8 cellular contexts compared by ENCODE assay signal in the genomic region with DNA sequence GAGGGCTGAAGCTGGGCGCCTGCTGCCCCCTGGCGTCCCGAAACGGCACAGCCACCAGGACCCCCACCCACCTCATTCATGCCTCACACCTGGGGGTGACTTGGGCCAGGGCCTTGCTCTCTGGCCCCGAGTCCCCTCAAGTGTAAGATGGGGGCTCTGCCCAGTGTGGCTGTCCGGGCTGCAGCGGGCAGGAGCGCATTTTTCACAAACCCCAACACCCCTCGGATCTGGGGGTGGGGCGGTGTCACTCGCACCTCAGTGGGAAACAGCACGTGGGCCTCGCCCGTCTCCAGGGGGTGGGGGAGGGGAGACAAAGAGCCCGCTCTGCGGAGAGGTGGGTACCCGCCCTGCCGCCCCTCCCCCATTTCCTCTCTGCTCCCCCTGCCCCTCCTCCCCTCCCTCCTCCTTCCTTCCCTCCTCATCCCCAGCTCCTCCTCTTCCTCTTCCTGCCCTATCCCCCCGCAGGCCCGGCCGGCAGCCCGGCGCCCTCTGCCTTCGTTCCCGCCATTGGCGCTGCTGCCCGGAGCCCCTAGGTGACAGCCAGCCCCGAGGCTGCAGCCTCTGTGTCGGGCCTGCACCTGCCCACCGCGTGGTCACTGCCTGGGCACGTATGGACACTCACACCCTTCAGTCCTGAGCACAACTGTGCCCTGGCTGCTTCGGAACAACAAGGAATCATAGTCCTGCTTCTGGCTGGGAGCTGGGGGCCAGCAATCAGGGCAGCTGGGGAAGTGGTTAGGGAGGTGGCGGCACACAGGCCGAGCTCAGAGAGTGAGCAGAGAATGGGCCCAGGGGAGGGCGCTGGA. TPM values are rescaled to one million over a fixed set of nuclear protein-coding genes. Genes with fewer than 3 reads are reported as not detected.
DNase-seq lines count a peak whose midpoint lies in the region; ATAC-seq and TF ChIP-seq lines count a peak whose summit lies in the region.

No MANE protein-coding gene starts in this region.

- no peaks in the 10 kb centered on the region for H3K36me3 Mint-ChIP-seq in activated CD8-positive, alpha-beta T cell treated with anti-CD3 and anti-CD28 coated beads, Interleukin-2, amount 10 ng/mL, durations not matched to agents 7 days and 5 days (ENCODE audit: low read depth)
- H3K36me3 Mint-ChIP-seq in endothelial cell (ENCODE audit: low read depth, unreplicated experiment), result no peaks in the 10 kb centered on the region

- no peaks in the 10 kb centered on the region for H3K9me2 ChIP-seq in GM23248 (ENCODE audit: insufficient read depth)

- peak overlapping the region; percentile 81 for H3K4me2 ChIP-seq in GM23248 (ENCODE audit: unreplicated experiment)

- H3K4me1 ChIP-seq in GM23248 (ENCODE audit: insufficient read depth), result 0 out of 2 replicates have a peak, but pooled peaks cover 6% of the 10 kb centered on the region
- H3K4me1 ChIP-seq in mucosa of descending colon (ENCODE audit: low read depth), result peaks cover 11% of the 10 kb centered on the region
- H3K4me1 ChIP-seq in stomach, result peaks cover 20 to 45% (median 41%) of the 10 kb centered on the region in 4 donors

- in situ Hi-C loops in GM23248 (cut with MboI), result loop anchor here (10.0 to 25.0 kb wide), 3 partner anchors 458 to 705 kb away; partner anchors contain the start of genes C11orf21 and TSPAN32

- peak overlapping the region; percentile 83 for H2AFZ ChIP-seq in GM23248

- peak overlapping the region; percentile 92 for H3K27ac Mint-ChIP-seq in activated CD8-positive, alpha-beta T cell treated with anti-CD3 and anti-CD28 coated beads, Interleukin-2, amount 10 ng/mL, durations not matched to agents 7 days and 5 days
- H3K27ac Mint-ChIP-seq in endothelial cell (ENCODE audit: unreplicated experiment), result no peak overlapping the region

- DNase-seq in AG09319 (ENCODE audit: extremely low read depth, low read depth) (peak; percentile 19), GM23248 (peak; percentile 55), NCI-H446 treated with DMSO at 0.1 percent for 48 hours (lab: John Stamatoyannopoulos, UW) (peak; percentile 5), endothelial cell (ENCODE audit: low spot score) (peak; percentile 75), mucosa of descending colon (peak; percentile 67 to 83 (median 75)), stomach (peak; percentile 57), hippocampal formation (lab: John Stamatoyannopoulos, UW) (no peak)
- DNase-seq in activated CD8-positive, alpha-beta T cell treated with anti-CD3 and anti-CD28 coated beads, Interleukin-2, amount 10 ng/mL, durations not matched to agents 7 days and 5 days, result peak; percentile 86

- H4K20me1 ChIP-seq in GM23248 (ENCODE audit: insufficient read depth), result no peaks in the 10 kb centered on the region

- TF ChIP-seq POLR2A in stomach (IDR thresholded peaks at IDR 0.05), result no peak

- no peak for TF ChIP-seq EP300 in stomach (IDR thresholded peaks at IDR 0.05)

- H3K27me3 ChIP-seq in GM23248 (replicated peaks; ENCODE audit: insufficient read depth) (no peaks in the 10 kb centered on the region), stomach (no peaks in the 10 kb centered on the region)

- peaks cover 34% of the 10 kb centered on the region for H3K4me1 Mint-ChIP-seq in activated CD8-positive, alpha-beta T cell treated with anti-CD3 and anti-CD28 coated beads, Interleukin-2, amount 10 ng/mL, durations not matched to agents 7 days and 5 days (ENCODE audit: low read depth)
- peaks cover 4% of the 10 kb centered on the region for H3K4me1 Mint-ChIP-seq in endothelial cell (ENCODE audit: unreplicated experiment)

- H3K9me3 ChIP-seq in GM23248 (ENCODE audit: low read depth), result no peaks in the 10 kb centered on the region
- no peaks in the 10 kb centered on the region for H3K9me3 ChIP-seq in mucosa of descending colon
- H3K9me3 ChIP-seq in stomach, result no peaks in the 10 kb centered on the region

- peak; percentile 88 for TF ChIP-seq CTCF in AG09319 (IDR thresholded peaks at IDR 0.05; ENCODE audit: low read depth, low read length)
- TF ChIP-seq CTCF in endothelial cell (IDR thresholded peaks at IDR 0.05; ENCODE audit: unreplicated experiment), result peak; percentile 92
- TF ChIP-seq CTCF in mucosa of descending colon (IDR thresholded peaks at IDR 0.05), result peak; percentile 76
- peak in 5 of 7 experiments; percentile 79 to 96 (median 85) for TF ChIP-seq CTCF in stomach (IDR thresholded peaks at IDR 0.05)

- no peaks in the 10 kb centered on the region for H3F3A ChIP-seq in GM23248 (ENCODE audit: insufficient read depth)

- H3K9me3 Mint-ChIP-seq in activated CD8-positive, alpha-beta T cell treated with anti-CD3 and anti-CD28 coated beads, Interleukin-2, amount 10 ng/mL, durations not matched to agents 7 days and 5 days (ENCODE audit: insufficient read depth), result no peaks in the 10 kb centered on the region
- H3K9me3 Mint-ChIP-seq in endothelial cell (ENCODE audit: unreplicated experiment), result no peaks in the 10 kb centered on the region

- intact Hi-C loops in mucosa of descending colon (cut with DNase I, micrococcal nuclease) (loop anchor here in 1 of 2 donors (10.0 kb wide), 1 partner anchor 468 kb away; no protein-coding TSS in a partner anchor), stomach (cut with DNase I; ENCODE audit: low total_unique reads) (no loop called here)

- H3K27me3 Mint-ChIP-seq in activated CD8-positive, alpha-beta T cell treated with anti-CD3 and anti-CD28 coated beads, Interleukin-2, amount 10 ng/mL, durations not matched to agents 7 days and 5 days (ENCODE audit: low read depth), result peaks cover under 1% of the 10 kb centered on the region
- H3K27me3 Mint-ChIP-seq in endothelial cell (ENCODE audit: unreplicated experiment), result peaks cover 3% of the 10 kb centered on the region

- peak; percentile 70 for ATAC-seq in activated CD8-positive, alpha-beta T cell treated with anti-CD3 and anti-CD28 coated beads, Interleukin-2, amount 10 ng/mL, durations not matched to agents 7 days and 5 days
- peak; percentile 59 for ATAC-seq in mucosa of descending colon

- CTCF ChIA-PET in activated CD8-positive, alpha-beta T cell treated with anti-CD3 and anti-CD28 coated beads, Interleukin-2, amount 10 ng/mL, durations not matched to agents 7 days and 5 days (lab: Charles Lee), result interaction anchor here (0.7 to 13.7 kb wide), 39 partner anchors 10 to 588 kb away, joined by 3 to 485 read pairs (median 5); partner anchors contain the start of genes NAP1L4, PHLDA2 and ZNF195

- H3K36me3 ChIP-seq in GM23248 (ENCODE audit: low read depth) (no peaks in the 10 kb centered on the region), mucosa of descending colon (ENCODE audit: low read depth) (no peaks in the 10 kb centered on the region), stomach (no peaks in the 10 kb centered on the region)

- H3K79me2 ChIP-seq in GM23248 (ENCODE audit: insufficient read depth), result no peaks in the 10 kb centered on the region

- WGBS in GM23248 (ENCODE audit: low coverage in 1 of 2, low lambda C conversion rate in 2 of 2, missing lambda C conversion rate in 2 of 2), 2 experiments, result 3% methylated on average over 30 to 36 of the region's 36 CpGs
- WGBS in stomach, 5 donors, result 4 to 11% (median 5%) methylated on average over 17 to 36 of the region's 36 CpGs

- H3K4me3 ChIP-seq in GM23248 (peak overlapping the region; percentile 68), mucosa of descending colon (no peak overlapping the region), stomach (peak overlapping the region; percentile 37 to 49 (median 45))

- H3K27ac ChIP-seq in GM23248 (no peak overlapping the region), stomach (peak overlapping the region; percentile 57 to 87 (median 72))

- H3K4me3 Mint-ChIP-seq in activated CD8-positive, alpha-beta T cell treated with anti-CD3 and anti-CD28 coated beads, Interleukin-2, amount 10 ng/mL, durations not matched to agents 7 days and 5 days, result peak overlapping the region; percentile 80
- H3K4me3 Mint-ChIP-seq in endothelial cell (ENCODE audit: unreplicated experiment), result no peak overlapping the region

- peak overlapping the region; percentile 54 for H3K9ac ChIP-seq in GM23248

- POLR2A ChIA-PET in activated CD8-positive, alpha-beta T cell treated with anti-CD3 and anti-CD28 coated beads, Interleukin-2, amount 10 ng/mL, durations not matched to agents 7 days and 5 days (lab: Charles Lee), result interaction anchor here (0.7 to 3.3 kb wide), 6 partner anchors 37 to 529 kb away, joined by 3 to 22 read pairs (median 4); partner anchors contain the start of gene PHLDA2

RNA-seq across cellular contexts. Expression of gene CDKN1C, which starts 6.8 kb away (rescaled TPM):
- 0.43 TPM in 1 of 2 replicates, not detected in the other for total RNA-seq in GM23248 (2014; rRNA removed; shearing (Covaris generic))
- 0.38 and 1.2 TPM in 2 replicates for polyA plus RNA-seq in GM23248 (2016; fragmentation: Nextera tagmentation; extraction: Ambion mirVana)
- total RNA-seq in activated CD8-positive, alpha-beta T cell treated with anti-CD3 and anti-CD28 coated beads, Interleukin-2, amount 10 ng/mL, durations not matched to agents 7 days and 5 days, result under 1 TPM; 0.21 to 0.32 TPM
- total RNA-seq in endothelial cell (ENCODE audit: unreplicated experiment), result 25.3 TPM
- total RNA-seq in mucosa of descending colon, result 10 to 100 TPM in 2 of 3 donors, 1 to 10 TPM in 1; 3.0 to 40.3 (median 10.2) TPM
- 10 to 100 TPM; 10.5 to 99.1 (median 14.2) TPM for total RNA-seq in stomach
- polyA plus RNA-seq in stomach, result 10 to 100 TPM; 41.7 to 51.0 (median 42.9) TPM

RNA-seq across cellular contexts. Expression of gene PHLDA2, which starts 36.8 kb away (rescaled TPM):
- total RNA-seq in GM23248 (2014; rRNA removed; shearing (Covaris generic)), result 11.7 and 16.8 TPM in 2 replicates
- polyA plus RNA-seq in GM23248 (2016; fragmentation: Nextera tagmentation; extraction: Ambion mirVana) (64.4 and 66.0 TPM in 2 replicates), stomach (10 to 100 TPM; 19.7 to 32.7 (median 25.5) TPM)
- 1 to 10 TPM; 1.3 to 2.6 TPM for total RNA-seq in activated CD8-positive, alpha-beta T cell treated with anti-CD3 and anti-CD28 coated beads, Interleukin-2, amount 10 ng/mL, durations not matched to agents 7 days and 5 days
- total RNA-seq in endothelial cell (ENCODE audit: unreplicated experiment) (8.1 TPM), mucosa of descending colon (10 to 100 TPM in 2 of 3 donors, 1 to 10 TPM in 1; 8.9 to 25.6 (median 23.9) TPM), stomach (10 to 100 TPM in 1 of 5 donors, 1 to 10 TPM in 1, not detected in 3; 3.1 to 34.2 TPM)

Comparison
In these comparisons a context has a peak if more than half of its experiments do, and no peak if none do; other contexts are left out.
1. DNase-seq: peak in AG09319 (single experiment), GM23248 (single experiment), NCI-H446 treated with DMSO at 0.1 percent for 48 hours (single experiment), activated CD8-positive, alpha-beta T cell treated with anti-CD3 and anti-CD28 coated beads, Interleukin-2, amount 10 ng/mL, durations not matched to agents 7 days and 5 days (single experiment), endothelial cell (single experiment), mucosa of descending colon (3 of 3) and stomach (single experiment); none in hippocampal formation (0 of 2).
2. Peak in every context shown above with its lines, with median percentiles within 50 percentile points of each other: CTCF ChIP-seq.